9 cellular contexts compared by ENCODE assay signal in the genomic region with DNA sequence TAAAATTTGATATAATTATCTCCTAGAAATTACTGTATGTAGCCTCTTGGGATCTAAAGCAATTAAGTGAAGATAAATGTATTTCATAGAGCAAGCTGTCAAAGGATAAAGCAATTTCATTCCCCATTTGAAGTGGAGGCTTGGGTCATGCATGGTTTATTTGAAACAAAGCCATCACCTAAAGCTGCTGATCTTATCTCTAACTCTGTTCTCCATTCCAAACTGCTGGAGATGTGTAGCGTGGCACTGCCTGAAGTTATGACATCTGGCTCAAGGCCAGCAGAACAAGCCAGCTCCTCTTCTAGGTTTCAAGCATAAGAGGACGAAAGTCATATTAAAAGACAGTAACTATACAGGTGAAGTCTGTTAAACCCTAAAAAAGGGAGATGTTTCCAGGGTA.
DNase-seq lines count a peak whose midpoint lies in the region; ATAC-seq, FAIRE-seq and TF ChIP-seq lines count a peak whose summit lies in the region.
"Had no signal": no experiment of that assay in that cellular context is flagged by ENCODE, and none has a peak within 500 bp of the region (broad histone marks: within the 10 kb centered on the region; RNA-seq: fewer than 3 reads in every experiment).

No MANE protein-coding gene starts in this region.

- peaks cover 24% of the 10 kb centered on the region for H3K4me1 Mint-ChIP-seq in activated T-helper 2 cell treated with anti-CD3 and anti-CD28 coated beads, Interferon-gamma antibody, Interleukin-2, Interleukin-4, amounts not matched to agents 10 μg/mL and 5 μg/mL and 100 μg/mL, durations not matched to agents 14 hours and 24 hours and 36 hours (ENCODE audit: low read depth)
- H3K4me1 Mint-ChIP-seq in nephron progenitor cell, result peaks cover 22% of the 10 kb centered on the region

- H3K9me3 Mint-ChIP-seq in activated T-helper 2 cell treated with anti-CD3 and anti-CD28 coated beads, Interferon-gamma antibody, Interleukin-2, Interleukin-4, amounts not matched to agents 10 μg/mL and 5 μg/mL and 100 μg/mL, durations not matched to agents 14 hours and 24 hours and 36 hours, result no peaks in the 10 kb centered on the region
- H3K9me3 Mint-ChIP-seq in nephron progenitor cell, result no peaks in the 10 kb centered on the region
- H3K9me3 Mint-ChIP-seq: IgD-negative memory B cell had no signal

- H3K27ac Mint-ChIP-seq in activated T-helper 2 cell treated with anti-CD3 and anti-CD28 coated beads, Interferon-gamma antibody, Interleukin-2, Interleukin-4, amounts not matched to agents 10 μg/mL and 5 μg/mL and 100 μg/mL, durations not matched to agents 14 hours and 24 hours and 36 hours, result peak overlapping the region; percentile 1
- H3K27ac Mint-ChIP-seq in nephron progenitor cell, result peak overlapping the region; percentile 81

- H3K4me3 Mint-ChIP-seq in activated T-helper 2 cell treated with anti-CD3 and anti-CD28 coated beads, Interferon-gamma antibody, Interleukin-2, Interleukin-4, amounts not matched to agents 10 μg/mL and 5 μg/mL and 100 μg/mL, durations not matched to agents 14 hours and 24 hours and 36 hours (ENCODE audit: low read depth), result no peak overlapping the region
- no peak overlapping the region for H3K4me3 Mint-ChIP-seq in nephron progenitor cell

- ATAC-seq in GM18508 (IDR thresholded peaks at IDR 0.05; ENCODE audit: insufficient read depth, unreplicated experiment), result peak; percentile 8
- no peak for ATAC-seq in HG03521 (IDR thresholded peaks at IDR 0.05; ENCODE audit: unreplicated experiment)
- ATAC-seq in HG02938 (IDR thresholded peaks at IDR 0.05; ENCODE audit: unreplicated experiment), result no peak

- peak; percentile 48 for DNase-seq in HTR-8/SVneo (ENCODE audit: insufficient read length, low spot score)
- no peak for DNase-seq in activated T-helper 2 cell treated with anti-CD3 and anti-CD28 coated beads, Interferon-gamma antibody, Interleukin-2, Interleukin-4, amounts not matched to agents 10 μg/mL and 5 μg/mL and 100 μg/mL, durations not matched to agents 14 hours and 24 hours and 36 hours (ENCODE audit: low spot score)
- DNase-seq in nephron progenitor cell, result no peak
- DNase-seq in dedifferentiated amniotic fluid mesenchymal stem cell (ENCODE audit: extremely low spot score), result no peak
- no peak for DNase-seq in activated effector memory CD4-positive, alpha-beta T cell treated with Interleukin-2 at 50 U/mL for 16 hours

- H3K27me3 Mint-ChIP-seq in activated T-helper 2 cell treated with anti-CD3 and anti-CD28 coated beads, Interferon-gamma antibody, Interleukin-2, Interleukin-4, amounts not matched to agents 10 μg/mL and 5 μg/mL and 100 μg/mL, durations not matched to agents 14 hours and 24 hours and 36 hours (ENCODE audit: low read depth), result no peaks in the 10 kb centered on the region
- H3K27me3 Mint-ChIP-seq in nephron progenitor cell (ENCODE audit: low read depth, poor library complexity), result no peaks in the 10 kb centered on the region
- H3K27me3 Mint-ChIP-seq: IgD-negative memory B cell had no signal

- no peak for FAIRE-seq in HTR-8/SVneo (lab: Jason Lieb, UNC)

- no peak for TF ChIP-seq CTCF in nephron progenitor cell (IDR thresholded peaks at IDR 0.05)

- H3K36me3 Mint-ChIP-seq in activated T-helper 2 cell treated with anti-CD3 and anti-CD28 coated beads, Interferon-gamma antibody, Interleukin-2, Interleukin-4, amounts not matched to agents 10 μg/mL and 5 μg/mL and 100 μg/mL, durations not matched to agents 14 hours and 24 hours and 36 hours (ENCODE audit: low read depth), result peaks cover 18% of the 10 kb centered on the region
- peaks cover 6% of the 10 kb centered on the region for H3K36me3 Mint-ChIP-seq in nephron progenitor cell (ENCODE audit: low read depth)

- intact Hi-C loops in activated T-helper 2 cell treated with anti-CD3 and anti-CD28 coated beads, Interferon-gamma antibody, Interleukin-2, Interleukin-4, amounts not matched to agents 10 μg/mL and 5 μg/mL and 100 μg/mL, durations not matched to agents 14 hours and 24 hours and 36 hours (cut with micrococcal nuclease), result loop anchor here (10.0 kb wide), 1 partner anchor 54 kb away; no protein-coding TSS in a partner anchor
